13 cellular contexts compared by ENCODE assay signal in genomic region chr12:68814490-68815231, GRCh38. TPM values are rescaled to one million over a fixed set of nuclear protein-coding genes. Genes with fewer than 3 reads are reported as not detected.
DNase-seq lines count a peak whose midpoint lies in the region; ATAC-seq and TF ChIP-seq lines count a peak whose summit lies in the region.
"Had no signal": no experiment of that assay in that cellular context is flagged by ENCODE, and none has a peak within 500 bp of the region (broad histone marks: within the 10 kb centered on the region; RNA-seq: fewer than 3 reads in every experiment).

No MANE protein-coding gene starts in this region.

- peaks cover 24% of the 10 kb centered on the region; the same call in 1 of the 2 replicates for H3K4me1 ChIP-seq in MM.1S (ENCODE audit: low read length)
- H3K4me1 ChIP-seq in right atrium auricular region: peaks cover 0 to 20% of the 10 kb centered on the region in 2 donors
- H3K4me1 ChIP-seq: parathyroid adenoma had no signal

- H3K4me3 ChIP-seq in MM.1S (ENCODE audit: low read length) (peak overlapping the region; percentile 17), right atrium auricular region (no peak overlapping the region)

- H2AFZ ChIP-seq in MM.1S (ENCODE audit: low read length): no peak overlapping the region
- H2AFZ ChIP-seq: parathyroid adenoma had no signal

- H3K9me2 ChIP-seq in MM.1S (replicated peaks; ENCODE audit: insufficient read depth, low read length): no peaks in the 10 kb centered on the region

- peaks cover 44% of the 10 kb centered on the region for H4K20me1 ChIP-seq in MM.1S (ENCODE audit: insufficient read depth, low read length)

- peak overlapping the region; percentile 20; the same call in 1 of the 2 replicates for H3K27ac ChIP-seq in MM.1S (ENCODE audit: low read length)
- H3K27ac ChIP-seq in epithelial cell of prostate: peak overlapping the region; percentile 1
- no peak overlapping the region for H3K27ac ChIP-seq in right atrium auricular region
- H3K27ac ChIP-seq: foreskin keratinocyte, parathyroid adenoma had no signal

- H3K9me3 ChIP-seq in MM.1S (replicated peaks; ENCODE audit: insufficient read depth, low read length) (no peaks in the 10 kb centered on the region), right atrium auricular region (no peaks in the 10 kb centered on the region)

- H3K4me3 Mint-ChIP-seq in activated T-cell treated with anti-CD3 and anti-CD28 coated beads, Interleukin-2, amount 50 U/mL, for 72 hours: peak overlapping the region; percentile 4 to 17
- H3K4me3 Mint-ChIP-seq in activated T-cell treated with anti-CD3 and anti-CD28 coated beads, Interleukin-2, amount 50 U/mL, for 4 hours: no peak overlapping the region
- no peak overlapping the region for H3K4me3 Mint-ChIP-seq in stimulated activated effector memory CD8-positive, alpha-beta T cell treated with anti-CD3 and anti-CD28 coated beads, Interleukin-12 subunit alpha, Interleukin-12 subunit beta, amount 100 ng/mL, for 72 hours

- H3K27me3 ChIP-seq in MM.1S (replicated peaks; ENCODE audit: insufficient read depth, low read length): no peaks in the 10 kb centered on the region
- no peaks in the 10 kb centered on the region for H3K27me3 ChIP-seq in right atrium auricular region
- H3K27me3 ChIP-seq: foreskin keratinocyte had no signal

- peaks cover 10 to 68% of the 10 kb centered on the region in 2 donors for H3K36me3 Mint-ChIP-seq in activated T-cell treated with anti-CD3 and anti-CD28 coated beads, Interleukin-2, amount 50 U/mL, for 72 hours (ENCODE audit: insufficient read depth in 2 of 2)
- H3K36me3 Mint-ChIP-seq in activated T-cell treated with anti-CD3 and anti-CD28 coated beads, Interleukin-2, amount 50 U/mL, for 4 hours (ENCODE audit: insufficient read depth): peaks cover 32% of the 10 kb centered on the region
- H3K36me3 Mint-ChIP-seq in stimulated activated effector memory CD8-positive, alpha-beta T cell treated with anti-CD3 and anti-CD28 coated beads, Interleukin-12 subunit alpha, Interleukin-12 subunit beta, amount 100 ng/mL, for 72 hours: peaks cover 100% of the 10 kb centered on the region

- H3K4me2 ChIP-seq in MM.1S (ENCODE audit: low read depth, low read length): peak overlapping the region; percentile 73

- peaks cover 97% of the 10 kb centered on the region for H3K79me2 ChIP-seq in MM.1S (ENCODE audit: low read length)
- H3K79me2 ChIP-seq: parathyroid adenoma had no signal

- ATAC-seq in activated T-cell treated with anti-CD3 and anti-CD28 coated beads, Interleukin-2, amount 50 U/mL, for 72 hours (replicated peaks in 1 of 2): peak in 1 of 2 donors; percentile 11
- no peak for ATAC-seq in activated T-cell treated with anti-CD3 and anti-CD28 coated beads, Interleukin-2, amount 50 U/mL, for 4 hours
- ATAC-seq in stimulated activated effector memory CD8-positive, alpha-beta T cell treated with anti-CD3 and anti-CD28 coated beads, Interleukin-12 subunit alpha, Interleukin-12 subunit beta, amount 100 ng/mL, for 72 hours: no peak
- no peak for ATAC-seq in HG02970 (IDR thresholded peaks at IDR 0.05; ENCODE audit: low FRiP score, unreplicated experiment)
- ATAC-seq: foreskin keratinocyte had no signal

- TF ChIP-seq CTCF in MM.1S (IDR thresholded peaks at IDR 0.05; ENCODE audit: low read length): no peak
- TF ChIP-seq CTCF in right atrium auricular region (IDR thresholded peaks at IDR 0.05): no peak

- no peaks in the 10 kb centered on the region for H3K27me3 Mint-ChIP-seq in activated T-cell treated with anti-CD3 and anti-CD28 coated beads, Interleukin-2, amount 50 U/mL, for 72 hours (ENCODE audit: low read depth)
- no peaks in the 10 kb centered on the region for H3K27me3 Mint-ChIP-seq in activated T-cell treated with anti-CD3 and anti-CD28 coated beads, Interleukin-2, amount 50 U/mL, for 4 hours (ENCODE audit: low read depth)

- peak overlapping the region; percentile 0; the same call in 1 of the 2 replicates for H3K9ac ChIP-seq in MM.1S (ENCODE audit: low read length)
- H3K9ac ChIP-seq: parathyroid adenoma had no signal

- peaks cover 68% of the 10 kb centered on the region for H3K4me1 Mint-ChIP-seq in activated T-cell treated with anti-CD3 and anti-CD28 coated beads, Interleukin-2, amount 50 U/mL, for 72 hours (ENCODE audit: low read depth)
- peaks cover 40% of the 10 kb centered on the region for H3K4me1 Mint-ChIP-seq in activated T-cell treated with anti-CD3 and anti-CD28 coated beads, Interleukin-2, amount 50 U/mL, for 4 hours (ENCODE audit: low read depth)
- peaks cover 36% of the 10 kb centered on the region for H3K4me1 Mint-ChIP-seq in stimulated activated effector memory CD8-positive, alpha-beta T cell treated with anti-CD3 and anti-CD28 coated beads, Interleukin-12 subunit alpha, Interleukin-12 subunit beta, amount 100 ng/mL, for 72 hours

- no peaks in the 10 kb centered on the region for H3K9me3 Mint-ChIP-seq in activated T-cell treated with anti-CD3 and anti-CD28 coated beads, Interleukin-2, amount 50 U/mL, for 72 hours
- no peaks in the 10 kb centered on the region for H3K9me3 Mint-ChIP-seq in activated T-cell treated with anti-CD3 and anti-CD28 coated beads, Interleukin-2, amount 50 U/mL, for 4 hours
- no peaks in the 10 kb centered on the region for H3K9me3 Mint-ChIP-seq in stimulated activated effector memory CD8-positive, alpha-beta T cell treated with anti-CD3 and anti-CD28 coated beads, Interleukin-12 subunit alpha, Interleukin-12 subunit beta, amount 100 ng/mL, for 72 hours

- H3F3A ChIP-seq in MM.1S (ENCODE audit: insufficient read depth, low read length): peaks cover 75% of the 10 kb centered on the region

- no peak for DNase-seq in activated T-cell treated with anti-CD3 and anti-CD28 coated beads, Interleukin-2, amount 50 U/mL, for 72 hours
- DNase-seq in activated T-cell treated with anti-CD3 and anti-CD28 coated beads, Interleukin-2, amount 50 U/mL, for 4 hours: no peak
- no peak for DNase-seq in MM.1S
- no peak for DNase-seq in epithelial cell of prostate (ENCODE audit: low read depth, low spot score)
- no peak for DNase-seq in stimulated activated effector memory CD8-positive, alpha-beta T cell treated with anti-CD3 and anti-CD28 coated beads, Interleukin-12 subunit alpha, Interleukin-12 subunit beta, amount 100 ng/mL, for 72 hours (ENCODE audit: low spot score in 2 of 2)
- DNase-seq in iPS-NIHi7 (ENCODE audit: extremely low spot score): no peak
- no peak for DNase-seq in right atrium auricular region (ENCODE audit: low spot score)
- DNase-seq: foreskin keratinocyte; mesendoderm; NCI-H2171 treated with DMSO at 0.1 percent for 48 hours; stimulated activated CD4-positive, alpha-beta T cell treated with anti-CD3 and anti-CD28 coated beads, Interleukin-12 subunit alpha, Interleukin-12 subunit beta, amount 100 ng/mL, for 4 hours had no signal

- H3K36me3 ChIP-seq in MM.1S (replicated peaks; ENCODE audit: insufficient read depth, low read length) (peaks cover 16% of the 10 kb centered on the region), right atrium auricular region (peaks cover 80% of the 10 kb centered on the region)

- H3K27ac Mint-ChIP-seq in activated T-cell treated with anti-CD3 and anti-CD28 coated beads, Interleukin-2, amount 50 U/mL, for 72 hours: peak overlapping the region; percentile 30
- peak overlapping the region; percentile 52 for H3K27ac Mint-ChIP-seq in stimulated activated effector memory CD8-positive, alpha-beta T cell treated with anti-CD3 and anti-CD28 coated beads, Interleukin-12 subunit alpha, Interleukin-12 subunit beta, amount 100 ng/mL, for 72 hours

RNA-seq across cellular contexts. Expression of gene MDM2, which starts 6.7 kb away (rescaled TPM):
- 100 to 1,000 TPM; 191 to 225 TPM for total RNA-seq in activated T-cell treated with anti-CD3 and anti-CD28 coated beads, Interleukin-2, amount 50 U/mL, for 72 hours
- total RNA-seq in activated T-cell treated with anti-CD3 and anti-CD28 coated beads, Interleukin-2, amount 50 U/mL, for 4 hours: 100 to 1,000 TPM; 111 to 129 (median 127) TPM
- total RNA-seq in right atrium auricular region: 10 to 100 TPM; 36.0 to 36.6 TPM

Comparison
In these comparisons a context has a peak if more than half of its experiments do, and no peak if none do; other contexts are left out.
1. H3K4me3 Mint-ChIP-seq: peak in activated T-cell treated with anti-CD3 and anti-CD28 coated beads, Interleukin-2, amount 50 U/mL, for 72 hours (2 of 2); none in activated T-cell treated with anti-CD3 and anti-CD28 coated beads, Interleukin-2, amount 50 U/mL, for 4 hours (single experiment) and stimulated activated effector memory CD8-positive, alpha-beta T cell treated with anti-CD3 and anti-CD28 coated beads, Interleukin-12 subunit alpha, Interleukin-12 subunit beta, amount 100 ng/mL, for 72 hours (single experiment).
2. H3K27ac ChIP-seq: peak in MM.1S (single experiment) and epithelial cell of prostate (single experiment); none in right atrium auricular region (0 of 2).